ENCODE assay signal across 22 cellular contexts in genomic region chr1:110216116-110216515, GRCh38.
"Had no signal": no experiment of that assay in that cellular context is flagged by ENCODE, and none has a peak within 500 bp of the region (broad histone marks: within the 10 kb centered on the region; RNA-seq: fewer than 3 reads in every experiment).

No MANE protein-coding gene starts in this region.

- H3K27ac ChIP-seq: colonic mucosa, epithelial cell of prostate, esophagus squamous epithelium, heart right ventricle, lower lobe of right lung, right lobe of liver, thoracic aorta, uterus, VCaP had no signal

- H3K27me3 Mint-ChIP-seq: activated naive CD8-positive, alpha-beta T cell; stimulated activated naive CD8-positive, alpha-beta T cell treated with anti-CD3 and anti-CD28 coated beads, Interleukin-15, Interleukin-2, amounts not matched to agents 100 ng/mL and 50 ng/mL, for 24 hours had no signal

- H3K4me3 ChIP-seq: colonic mucosa, esophagus squamous epithelium, heart right ventricle, lower lobe of right lung, right lobe of liver, thoracic aorta, uterus had no signal

- H3K4me1 ChIP-seq: colonic mucosa had no signal

- H3K9me3 ChIP-seq: colonic mucosa, esophagus squamous epithelium, heart right ventricle, lower lobe of right lung, right lobe of liver, thoracic aorta, uterus had no signal

- H3K27ac Mint-ChIP-seq: activated naive CD8-positive, alpha-beta T cell; natural killer cell; progenitor cell of endocrine pancreas; type B pancreatic cell had no signal

- H3K36me3 ChIP-seq: colonic mucosa, right lobe of liver, thoracic aorta, uterus had no signal

- H3K9me3 Mint-ChIP-seq: natural killer cell; stimulated activated naive CD8-positive, alpha-beta T cell treated with anti-CD3 and anti-CD28 coated beads, Interleukin-15, Interleukin-2, amounts not matched to agents 100 ng/mL and 50 ng/mL, for 24 hours; type B pancreatic cell had no signal

- ATAC-seq: heart right ventricle, left lobe of liver, lower lobe of right lung, natural killer cell had no signal

- H3K36me3 Mint-ChIP-seq: activated naive CD8-positive, alpha-beta T cell; natural killer cell; type B pancreatic cell had no signal

- H3K27me3 ChIP-seq: colonic mucosa, uterus had no signal

- DNase-seq: activated CD4-positive, alpha-beta T cell treated with anti-CD3 and anti-CD28 coated beads for 48 hours; anterior cingulate cortex; colonic mucosa; effector CD8-positive, alpha-beta T cell; esophagus squamous epithelium; foreskin melanocyte; heart right ventricle; lower lobe of right lung; mesenchymal stem cell; natural killer cell; right lobe of liver; stimulated activated CD4-positive, alpha-beta T cell treated with anti-CD3 and anti-CD28 coated beads, Interleukin-12 subunit alpha, Interleukin-12 subunit beta, amount 100 ng/mL, for 4 hours; stimulated activated CD4-positive, alpha-beta T cell treated with anti-CD3 and anti-CD28 coated beads, Interleukin-4, amount 100 ng/mL, for 1 hour; uterus had no signal

- H3K4me3 Mint-ChIP-seq: activated naive CD8-positive, alpha-beta T cell; natural killer cell; type B pancreatic cell had no signal
